Comparison of ENCODE assay signal across 15 cellular contexts in the genomic region with DNA sequence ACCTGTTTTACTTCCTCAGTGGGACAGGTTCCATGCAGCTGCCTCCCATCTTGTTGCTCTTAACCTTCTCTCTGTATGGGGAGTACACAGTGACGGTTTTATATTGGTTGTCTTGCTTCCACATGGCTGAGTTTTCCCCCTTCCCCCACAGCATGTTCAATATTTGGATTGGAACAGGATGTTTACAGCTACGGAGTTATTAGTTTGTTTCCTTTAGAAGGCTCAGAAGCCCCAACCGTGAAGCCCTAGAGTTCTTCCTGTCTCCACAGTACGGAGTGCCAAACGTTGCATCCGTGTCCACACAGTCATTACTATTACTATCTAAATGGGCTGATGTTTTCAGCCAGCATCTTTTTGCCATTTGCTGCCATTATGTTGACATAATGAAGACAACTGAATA.
"Had no signal": no experiment of that assay in that cellular context is flagged by ENCODE, and none has a peak within 500 bp of the region (broad histone marks: within the 10 kb centered on the region; RNA-seq: fewer than 3 reads in every experiment).

No MANE protein-coding gene starts in this region.

- H3K27me3 Mint-ChIP-seq: activated B cell treated with CpG ODN at 0.5 μM for 24 hours; activated CD4-positive, alpha-beta T cell treated with anti-CD3 and anti-CD28 coated beads, Interleukin-2, amount 10 ng/mL, durations not matched to agents 24 days and 14 days; stimulated activated naive CD8-positive, alpha-beta T cell treated with anti-CD3 and anti-CD28 coated beads, Interleukin-15, Interleukin-2, amounts not matched to agents 100 ng/mL and 50 ng/mL, for 24 hours; type B pancreatic cell had no signal

- H3K36me3 Mint-ChIP-seq: activated naive CD4-positive, alpha-beta T cell treated with anti-CD3 and anti-CD28 coated beads, Interleukin-2, amount 50 U/mL, for 72 hours; mesothelial cell of epicardium; type B pancreatic cell had no signal

- H3K27me3 ChIP-seq: esophagus squamous epithelium, suprapubic skin had no signal

- FAIRE-seq: colon had no signal

- H3K4me3 Mint-ChIP-seq: activated B cell treated with CpG ODN at 0.5 μM for 24 hours; activated CD4-positive, alpha-beta T cell treated with anti-CD3 and anti-CD28 coated beads, Interleukin-2, amount 10 ng/mL, durations not matched to agents 24 days and 14 days; activated CD8-positive, alpha-beta T cell treated with anti-CD3 and anti-CD28 coated beads, Interleukin-2, amount 10 ng/mL, durations not matched to agents 7 days and 5 days; mesothelial cell of epicardium; stimulated activated naive CD8-positive, alpha-beta T cell treated with anti-CD3 and anti-CD28 coated beads, Interleukin-15, Interleukin-2, amounts not matched to agents 100 ng/mL and 50 ng/mL, for 24 hours; type B pancreatic cell had no signal

- H3K9me3 Mint-ChIP-seq: activated CD4-positive, alpha-beta T cell treated with anti-CD3 and anti-CD28 coated beads, Interleukin-2, amount 10 ng/mL, durations not matched to agents 24 days and 14 days; mesothelial cell of epicardium; type B pancreatic cell had no signal

- H3K4me1 Mint-ChIP-seq: activated B cell treated with CpG ODN at 0.5 μM for 24 hours; activated CD4-positive, alpha-beta T cell treated with anti-CD3 and anti-CD28 coated beads, Interleukin-2, amount 10 ng/mL, durations not matched to agents 24 days and 14 days had no signal

- H3K27ac Mint-ChIP-seq: activated B cell treated with CpG ODN at 0.5 μM for 24 hours; activated CD4-positive, alpha-beta T cell treated with anti-CD3 and anti-CD28 coated beads, Interleukin-2, amount 10 ng/mL, durations not matched to agents 24 days and 14 days; activated CD8-positive, alpha-beta T cell treated with anti-CD3 and anti-CD28 coated beads, Interleukin-2, amount 10 ng/mL, durations not matched to agents 7 days and 5 days; activated naive CD4-positive, alpha-beta T cell treated with anti-CD3 and anti-CD28 coated beads, Interleukin-2, amount 50 U/mL, for 72 hours; mesothelial cell of epicardium; stimulated activated naive CD8-positive, alpha-beta T cell treated with anti-CD3 and anti-CD28 coated beads, Interleukin-15, Interleukin-2, amounts not matched to agents 100 ng/mL and 50 ng/mL, for 24 hours; type B pancreatic cell had no signal

- ATAC-seq: activated CD8-positive, alpha-beta T cell treated with anti-CD3 and anti-CD28 coated beads, Interleukin-2, amount 10 ng/mL, durations not matched to agents 7 days and 5 days; activated naive CD4-positive, alpha-beta T cell treated with anti-CD3 and anti-CD28 coated beads, Interleukin-2, amount 50 U/mL, for 72 hours had no signal

- DNase-seq: activated B cell treated with CpG ODN at 0.5 μM for 24 hours; activated CD4-positive, alpha-beta T cell treated with anti-CD3 and anti-CD28 coated beads, Interleukin-2, amount 10 ng/mL, durations not matched to agents 24 days and 14 days; activated CD8-positive, alpha-beta memory T cell treated with anti-CD3 and anti-CD28 coated beads, Interleukin-2, amount 50 U/mL, for 4 hours; activated CD8-positive, alpha-beta T cell treated with anti-CD3 and anti-CD28 coated beads, Interleukin-2, amount 10 ng/mL, durations not matched to agents 7 days and 5 days; activated gamma-delta T cell; activated T-cell treated with anti-CD3 and anti-CD28 coated beads, Interleukin-2, amount 50 U/mL, for 48 hours; esophagus squamous epithelium; hippocampal formation; kidney glomerular epithelial cell had no signal

- H3K27ac ChIP-seq: suprapubic skin had no signal
